ENCODE assay signal across 10 cellular contexts in genomic region chr3:42072583-42072924, GRCh38. TPM values are rescaled to one million over a fixed set of nuclear protein-coding genes. Genes with fewer than 3 reads are reported as not detected.
DNase-seq lines count a peak whose midpoint lies in the region; ATAC-seq, FAIRE-seq and TF ChIP-seq lines count a peak whose summit lies in the region.
"Had no signal": no experiment of that assay in that cellular context is flagged by ENCODE, and none has a peak within 500 bp of the region (broad histone marks: within the 10 kb centered on the region; RNA-seq: fewer than 3 reads in every experiment).

No MANE protein-coding gene starts in this region.

- peak overlapping the region; percentile 71 for H3K9ac ChIP-seq in Loucy (ENCODE audit: low read depth, low read length, poor library complexity, severe bottlenecking)
- no peak overlapping the region for H3K9ac ChIP-seq in H1 (replicated peaks in 1 of 4; ENCODE audit: extremely low read depth in 1 of 4, low read depth in 3 of 4, low read length in 3 of 4)

- no peak overlapping the region for H3K14ac ChIP-seq in H1 (ENCODE audit: insufficient read length)

- H3K23ac ChIP-seq in H1 (ENCODE audit: insufficient read length), result no peak overlapping the region

- TF ChIP-seq RAD21 in H1 (IDR thresholded peaks at IDR 0.05 in 1 of 2, conservative IDR thresholded peaks at IDR 0.05 in 1 of 2; ENCODE audit: low read depth in 2 of 2, low read length in 2 of 2), result no peak

- H3K4me3 ChIP-seq in AG09309 (ENCODE audit: control insufficient read depth, low read depth, low read length), result peak overlapping the region; percentile 6
- peak overlapping the region; percentile 69 for H3K4me3 ChIP-seq in Loucy (ENCODE audit: low read length, poor library complexity, severe bottlenecking)
- no peak overlapping the region for H3K4me3 ChIP-seq in H1 (ENCODE audit: extremely low read depth in 1 of 4, insufficient read depth in 2 of 4, low read depth in 3 of 4, low read length in 4 of 4)
- peak overlapping the region; percentile 25 for H3K4me3 ChIP-seq in neuron (ENCODE audit: low read length)

- H3K4me1 Mint-ChIP-seq in activated T-helper 17 cell treated with anti-CD3 and anti-CD28 coated beads, Interleukin-2, amount 50 U/mL, for 72 hours, result peaks cover 9% of the 10 kb centered on the region

- CTCF ChIA-PET in H1 (lab: Charles Lee; ENCODE audit: partially characterized antibody), result interaction anchor here (0.6 to 3.5 kb wide), 4 partner anchors 21 to 97 kb away, joined by 3 to 17 read pairs (median 4); no protein-coding TSS in a partner anchor

- no peak overlapping the region for H2BK15ac ChIP-seq in H1 (ENCODE audit: low read length)

- no peak for TF ChIP-seq EP300 in H1 (IDR thresholded peaks at IDR 0.05; ENCODE audit: borderline replicate concordance in 1 of 2, low read depth in 2 of 2, low read length in 2 of 2)

- H4K91ac ChIP-seq in H1 (replicated peaks; ENCODE audit: insufficient read length, low read length), result no peak overlapping the region

- H2AFZ ChIP-seq in Loucy (ENCODE audit: low read length), result no peak overlapping the region
- H2AFZ ChIP-seq in H1 (ENCODE audit: low read length), result no peak overlapping the region
- H2AFZ ChIP-seq in neuron (ENCODE audit: low read depth, low read length), result no peak overlapping the region

- H3K4me2 ChIP-seq in Loucy (ENCODE audit: low read depth, low read length, poor library complexity, severe bottlenecking) (peak overlapping the region; percentile 94), H1 (ENCODE audit: insufficient read depth in 1 of 2, low read depth in 2 of 2, low read length in 2 of 2) (no peak overlapping the region)

- peaks cover 6% of the 10 kb centered on the region; the same call in 1 of the 2 replicates for H3F3A ChIP-seq in Loucy (ENCODE audit: low read depth)

- H3K18ac ChIP-seq in H1 (ENCODE audit: extremely low read depth, low read length), result no peak overlapping the region

- no peak overlapping the region for H2BK20ac ChIP-seq in H1 (ENCODE audit: low read length)

- H3K56ac ChIP-seq in H1 (replicated peaks; ENCODE audit: insufficient read length, low read depth, low read length), result no peak overlapping the region

- no peak for TF ChIP-seq POLR2A in H1 (IDR thresholded peaks at IDR 0.05; ENCODE audit: control extremely low read depth in 1 of 2, low read depth in 2 of 2, low read length in 2 of 2)

- POLR2A ChIA-PET in H1 (lab: Charles Lee; ENCODE audit: partially characterized antibody), result interaction anchor here (1.5 kb wide), 1 partner anchor 9 kb away, joined by 5 read pairs; no protein-coding TSS in a partner anchor

- H3K4ac ChIP-seq in H1 (replicated peaks; ENCODE audit: insufficient read length, low read depth, low read length), result no peak overlapping the region

- H3K27me3 ChIP-seq in Loucy (ENCODE audit: insufficient read depth, low read length, poor library complexity, severe bottlenecking) (no peaks in the 10 kb centered on the region), H1 (replicated peaks in 1 of 4; ENCODE audit: control insufficient read depth in 3 of 4, extremely low read depth in 1 of 4, insufficient read depth in 3 of 4, low read length in 3 of 4) (no peaks in the 10 kb centered on the region), neuron (ENCODE audit: insufficient read depth, low read length) (no peaks in the 10 kb centered on the region)

- H3K4me3 Mint-ChIP-seq in activated T-helper 17 cell treated with anti-CD3 and anti-CD28 coated beads, Interleukin-2, amount 50 U/mL, for 72 hours, result no peak overlapping the region

- H4K20me1 ChIP-seq in Loucy (ENCODE audit: insufficient read depth, low read length, poor library complexity, severe bottlenecking) (peaks cover 20% of the 10 kb centered on the region), H1 (replicated peaks in 1 of 2; ENCODE audit: control insufficient read depth in 1 of 2, insufficient read depth in 2 of 2, low read length in 2 of 2) (no peaks in the 10 kb centered on the region)

- no peaks in the 10 kb centered on the region for H3K23me2 ChIP-seq in H1 (ENCODE audit: low read depth, low read length)

- no peak overlapping the region for H2BK120ac ChIP-seq in H1 (replicated peaks; ENCODE audit: low read depth, low read length)

- no peak overlapping the region for H2BK12ac ChIP-seq in H1 (ENCODE audit: low read depth, low read length)

- no peak overlapping the region for H4K8ac ChIP-seq in H1 (ENCODE audit: extremely low read depth, insufficient read depth, low read length)

- FAIRE-seq in H1 (lab: Jason Lieb, UNC), result no peak
- no peak for FAIRE-seq in frontal cortex (lab: Jason Lieb, UNC)
- FAIRE-seq: D721Med had no signal

- H3K79me1 ChIP-seq in H1 (ENCODE audit: low read depth, low read length), result peaks cover 11% of the 10 kb centered on the region

- WGBS in H1 (ENCODE audit: extremely low coverage in 1 of 2, insufficient coverage in 1 of 2, insufficient read length in 1 of 2, insufficient replicate concordance in 2 of 2, low coverage in 1 of 2, low lambda C conversion rate in 2 of 2, missing lambda C conversion rate in 1 of 2), 2 experiments, result 95% methylated on average over 5 of the region's 5 CpGs; no CpG with 5 or more reads in 1 of the 2 experiments

- H2AK5ac ChIP-seq in H1 (ENCODE audit: low read depth, low read length), result no peak overlapping the region

- no peaks in the 10 kb centered on the region for H3K9me2 ChIP-seq in Loucy (replicated peaks; ENCODE audit: low read depth, low read length)

- H4K5ac ChIP-seq in H1 (ENCODE audit: insufficient read length, low read depth, low read length), result no peak overlapping the region

- no peak overlapping the region for H3K27ac Mint-ChIP-seq in activated T-helper 17 cell treated with anti-CD3 and anti-CD28 coated beads, Interleukin-2, amount 50 U/mL, for 72 hours
- H3K27ac Mint-ChIP-seq: activated T-cell treated with anti-CD3 and anti-CD28 coated beads, Interleukin-2, amount 50 U/mL, for 72 hours had no signal

- 0 out of 2 replicates have a peak overlapping the region, but pooled peaks have one; percentile 36 for H2BK5ac ChIP-seq in H1 (ENCODE audit: low read depth, low read length)

- H3K9me3 ChIP-seq in Loucy (ENCODE audit: insufficient read depth, low read depth, low read length), result peaks cover 3% of the 10 kb centered on the region; the same call in 1 of the 2 replicates
- no peaks in the 10 kb centered on the region for H3K9me3 ChIP-seq in H1 (ENCODE audit: insufficient read depth in 2 of 2, low read depth in 1 of 2, low read length in 1 of 2)
- H3K9me3 ChIP-seq in neuron (ENCODE audit: low read length), result no peaks in the 10 kb centered on the region

- DNase-seq in AG09309 (ENCODE audit: low read depth) (no peak), H1 (ENCODE audit: low read depth in 1 of 2, low spot score in 2 of 2) (no peak), T-helper 9 cell (no peak), frontal cortex (ENCODE audit: low spot score in 2 of 2) (no peak)
- DNase-seq: activated T-cell treated with anti-CD3 and anti-CD28 coated beads, Interleukin-2, amount 50 U/mL, for 72 hours had no signal

- no peak for ATAC-seq in HG03159 (IDR thresholded peaks at IDR 0.05; ENCODE audit: unreplicated experiment)
- ATAC-seq in activated T-helper 17 cell treated with anti-CD3 and anti-CD28 coated beads, Interleukin-2, amount 50 U/mL, for 72 hours (replicated peaks), result no peak
- ATAC-seq: activated T-cell treated with anti-CD3 and anti-CD28 coated beads, Interleukin-2, amount 50 U/mL, for 72 hours had no signal

- H3K79me2 ChIP-seq in Loucy (ENCODE audit: insufficient read depth, low read length), result peaks cover 93% of the 10 kb centered on the region
- peaks cover 0 to 67% of the 10 kb centered on the region in 2 experiments; a peak in 2 of 4 replicates for H3K79me2 ChIP-seq in H1 (ENCODE audit: control insufficient read depth in 1 of 2, insufficient read depth in 2 of 2, low read length in 2 of 2)

- no peak overlapping the region for H3K27ac ChIP-seq in H1 (ENCODE audit: low read depth, low read length)

- H3K4me1 ChIP-seq in Loucy (ENCODE audit: insufficient read depth, low read length, poor library complexity, severe bottlenecking) (peaks cover 50% of the 10 kb centered on the region), H1 (replicated peaks in 1 of 4; ENCODE audit: control insufficient read depth in 3 of 4, insufficient read depth in 4 of 4, low read length in 3 of 4) (peaks cover 0 to 9% (median 7%) of the 10 kb centered on the region in 4 experiments; a peak in 4 of 7 replicates), neuron (ENCODE audit: insufficient read depth, low read length) (peaks cover 60% of the 10 kb centered on the region)

- no peaks in the 10 kb centered on the region for H3K36me3 ChIP-seq in Loucy (ENCODE audit: insufficient read depth, low read length)
- H3K36me3 ChIP-seq in H1 (ENCODE audit: control insufficient read depth in 2 of 4, insufficient read depth in 4 of 4, low read length in 3 of 4), result no peaks in the 10 kb centered on the region
- no peaks in the 10 kb centered on the region for H3K36me3 ChIP-seq in neuron (ENCODE audit: insufficient read depth, low read length)

- H3K27me3 Mint-ChIP-seq in activated T-helper 17 cell treated with anti-CD3 and anti-CD28 coated beads, Interleukin-2, amount 50 U/mL, for 72 hours, result no peaks in the 10 kb centered on the region

- TF ChIP-seq CTCF in AG09309 (IDR thresholded peaks at IDR 0.05; ENCODE audit: control insufficient read depth, insufficient read depth, low read depth, low read length, missing control alignments) (no peak), Loucy (conservative IDR thresholded peaks at IDR 0.05; ENCODE audit: low read length) (no peak), H1 (IDR thresholded peaks at IDR 0.05; ENCODE audit: control extremely low read depth in 1 of 3, insufficient read depth in 1 of 3, low read depth in 1 of 3, low read length in 3 of 3) (no peak)

- H3K9me3 Mint-ChIP-seq in activated T-helper 17 cell treated with anti-CD3 and anti-CD28 coated beads, Interleukin-2, amount 50 U/mL, for 72 hours, result no peaks in the 10 kb centered on the region

- no peaks in the 10 kb centered on the region for H3K36me3 Mint-ChIP-seq in activated T-helper 17 cell treated with anti-CD3 and anti-CD28 coated beads, Interleukin-2, amount 50 U/mL, for 72 hours (ENCODE audit: low read depth)

RNA-seq across cellular contexts. Expression of gene TRAK1, which starts 18.6 kb away (rescaled TPM):
- total RNA-seq in H1 (2021; fragmentation: NEBNext Ultra II Directional; extraction: Animal tissue kit (Norgen Biotek cat#: 25700)), result 32.7 and 35.4 TPM in 2 replicates
- 21.3 and 25.8 TPM in 2 replicates for polyA plus RNA-seq in H1 (2011; rRNA removed)
- 23.4 TPM for polyA plus RNA-seq in H1 (2011; cell fraction: cytosol; rRNA removed)
- polyA plus RNA-seq in H1 (2011; cell fraction: nucleus; rRNA removed), result 39.0 TPM
- 21.0 to 24.1 TPM (median 22.8 TPM) in 4 replicates for polyA plus RNA-seq in H1 (2012, experiment 1 of 2)
- 7.7 TPM for polyA plus RNA-seq in H1 (2012, experiment 2 of 2)
- 18.1 TPM for polyA plus RNA-seq in H1 (2013, experiment 1 of 2)
- 18.5 TPM for polyA plus RNA-seq in H1 (2013, experiment 2 of 2)
- polyA minus RNA-seq in H1 (2011; rRNA and poly(A)+ RNA removed), result 36.0 and 42.3 TPM in 2 replicates
- 29.4 TPM for polyA minus RNA-seq in H1 (2011; cell fraction: cytosol; rRNA and poly(A)+ RNA removed)
- 33.6 TPM for polyA minus RNA-seq in H1 (2011; cell fraction: nucleus; rRNA and poly(A)+ RNA removed)
- 28.1 TPM for total RNA-seq in frontal cortex
- total RNA-seq in activated T-helper 17 cell treated with anti-CD3 and anti-CD28 coated beads, Interleukin-2, amount 50 U/mL, for 72 hours, result 10 to 100 TPM; 17.4 to 23.8 TPM

Comparison
In these comparisons a context has a peak if more than half of its experiments do, and no peak if none do; other contexts are left out.
1. H3K4me3 ChIP-seq: peak in AG09309 (single experiment), Loucy (single experiment) and neuron (single experiment); none in H1 (0 of 4).